In the genomic region with DNA sequence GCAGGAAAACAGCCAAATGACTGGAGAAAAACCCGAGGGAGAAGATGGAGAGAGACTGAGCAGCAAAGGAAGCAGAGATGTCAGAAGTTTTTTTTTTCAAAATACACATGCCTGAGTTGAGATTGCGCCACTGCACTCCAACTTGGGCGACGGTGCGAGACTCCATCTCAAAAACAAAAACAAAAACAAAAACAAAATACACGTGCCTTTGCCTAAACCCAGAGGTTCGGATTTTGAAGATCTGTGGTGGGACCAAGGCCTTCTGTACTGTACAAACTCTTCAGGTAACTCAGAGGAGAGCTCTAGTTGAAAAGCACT, we compare ENCODE assay signal across 25 cellular contexts. TPM values are rescaled to one million over a fixed set of nuclear protein-coding genes. Genes with fewer than 3 reads are reported as not detected.
DNase-seq lines count a peak whose midpoint lies in the region; ATAC-seq and TF ChIP-seq lines count a peak whose summit lies in the region.
"Had no signal": no experiment of that assay in that cellular context is flagged by ENCODE, and none has a peak within 500 bp of the region (broad histone marks: within the 10 kb centered on the region; RNA-seq: fewer than 3 reads in every experiment).

No MANE protein-coding gene starts in this region.

- DNase-seq in activated CD4-positive, alpha-beta T cell treated with anti-CD3 and anti-CD28 coated beads for 36 hours, result no peak
- no peak for DNase-seq in activated CD4-positive, alpha-beta T cell treated with anti-CD3 and anti-CD28 coated beads for 48 hours
- DNase-seq in CD4-positive, CD25-positive, alpha-beta regulatory T cell, result no peak
- no peak for DNase-seq in activated T-helper 2 cell treated with anti-CD3 and anti-CD28 coated beads, Interferon-gamma antibody, Interleukin-2, Interleukin-4, amounts not matched to agents 10 μg/mL and 5 μg/mL and 100 μg/mL, durations not matched to agents 14 hours and 24 hours and 36 hours (ENCODE audit: low spot score)
- no peak for DNase-seq in naive thymus-derived CD4-positive, alpha-beta T cell
- no peak for DNase-seq in activated effector memory CD4-positive, alpha-beta T cell treated with anti-CD3 and anti-CD28 coated beads, Interleukin-2, amount 50 U/mL, for 16 hours
- no peak for DNase-seq in smooth muscle cell (lab: John Stamatoyannopoulos, UW; ENCODE audit: unreplicated experiment)
- no peak for DNase-seq in DMS153 treated with DMSO at 0.1 percent for 48 hours (lab: John Stamatoyannopoulos, UW; ENCODE audit: unreplicated experiment)
- DNase-seq: activated CD4-positive, alpha-beta T cell treated with anti-CD3 and anti-CD28 coated beads, Interleukin-2, amount 10 ng/mL, durations not matched to agents 24 days and 14 days; activated CD8-positive, alpha-beta memory T cell treated with anti-CD3 and anti-CD28 coated beads, Interleukin-2, amount 10 ng/mL, durations not matched to agents 7 days and 5 days; CD4-positive, alpha-beta memory T cell; dermis blood vessel endothelial cell; GM23248; left ventricle myocardium superior; NCI-H1092; NCI-H1694 treated with DMSO at 0.1 percent for 48 hours; NCI-H510A treated with DMSO at 0.1 percent for 48 hours; upper lobe of left lung had no signal

- no peak overlapping the region for H3K27ac ChIP-seq in CD4-positive, CD25-positive, alpha-beta regulatory T cell (ENCODE audit: insufficient read depth, low read length, poor library complexity, severe bottlenecking)
- H3K27ac ChIP-seq in naive thymus-derived CD4-positive, alpha-beta T cell (ENCODE audit: low read depth, low read length), result no peak overlapping the region
- H3K27ac ChIP-seq in smooth muscle cell (ENCODE audit: low read depth), result no peak overlapping the region
- H3K27ac ChIP-seq: 22Rv1, GM23248, suprapubic skin, upper lobe of left lung had no signal

- no peak overlapping the region for H3K4me3 ChIP-seq in CD4-positive, CD25-positive, alpha-beta regulatory T cell (ENCODE audit: low read depth, low read length)
- no peak overlapping the region for H3K4me3 ChIP-seq in naive thymus-derived CD4-positive, alpha-beta T cell (ENCODE audit: low read length)
- H3K4me3 ChIP-seq in smooth muscle cell, result no peak overlapping the region
- H3K4me3 ChIP-seq: GM23248, suprapubic skin, upper lobe of left lung had no signal

- H3K4me2 ChIP-seq in smooth muscle cell, result no peak overlapping the region

- H3K79me2 ChIP-seq in smooth muscle cell (ENCODE audit: low read depth), result no peaks in the 10 kb centered on the region

- no peaks in the 10 kb centered on the region for H3K27me3 ChIP-seq in CD4-positive, CD25-positive, alpha-beta regulatory T cell (ENCODE audit: control insufficient read depth, insufficient read depth, low read length)
- H3K27me3 ChIP-seq in naive thymus-derived CD4-positive, alpha-beta T cell (ENCODE audit: control insufficient read depth in 2 of 2, insufficient read depth in 2 of 2, low read length in 2 of 2), result no peaks in the 10 kb centered on the region
- H3K27me3 ChIP-seq in smooth muscle cell (ENCODE audit: low read depth), result no peaks in the 10 kb centered on the region
- H3K27me3 ChIP-seq: suprapubic skin, upper lobe of left lung had no signal

- no peaks in the 10 kb centered on the region for H4K20me1 ChIP-seq in smooth muscle cell (ENCODE audit: low read depth)

- H3K27ac Mint-ChIP-seq in activated CD4-positive, alpha-beta T cell treated with anti-CD3 and anti-CD28 coated beads for 36 hours, result peak overlapping the region; percentile 21
- H3K27ac Mint-ChIP-seq in CD4-positive, CD25-positive, alpha-beta regulatory T cell, result peak overlapping the region in 2 of 3 donors; percentile 28 to 76
- peak overlapping the region; percentile 64 for H3K27ac Mint-ChIP-seq in activated T-helper 2 cell treated with anti-CD3 and anti-CD28 coated beads, Interferon-gamma antibody, Interleukin-2, Interleukin-4, amounts not matched to agents 10 μg/mL and 5 μg/mL and 100 μg/mL, durations not matched to agents 14 hours and 24 hours and 36 hours
- H3K27ac Mint-ChIP-seq in naive thymus-derived CD4-positive, alpha-beta T cell, result peak overlapping the region in 6 of 9 donors; percentile 36 to 90 (median 66)
- H3K27ac Mint-ChIP-seq: activated CD4-positive, alpha-beta T cell treated with anti-CD3 and anti-CD28 coated beads, Interleukin-2, amount 10 ng/mL, durations not matched to agents 24 days and 14 days; activated CD8-positive, alpha-beta memory T cell treated with anti-CD3 and anti-CD28 coated beads, Interleukin-2, amount 10 ng/mL, durations not matched to agents 7 days and 5 days; activated T-helper 1 cell treated with anti-CD3 and anti-CD28 coated beads, Interleukin-12 subunit alpha, Interleukin-12 subunit beta, Interleukin-2, Interleukin-4 antibody, amounts not matched to agents 30 ng/mL and 10 ng/mL and 1 ng/mL, durations not matched to agents 14 hours and 24 hours and 36 hours; mesothelial cell of epicardium; stimulated activated memory B cell treated with anti-CD40 and anti-IgM and Interleukin-4, amounts not matched to agents 10 μg/mL and 1 μg/mL and 100 μg/mL, for 72 hours had no signal

- H3F3A ChIP-seq in smooth muscle cell (ENCODE audit: low read depth), result no peaks in the 10 kb centered on the region

- TF ChIP-seq CTCF in smooth muscle cell (IDR thresholded peaks at IDR 0.05; ENCODE audit: borderline replicate concordance, insufficient read depth, poor library complexity, severe bottlenecking), result no peak

- H3K9me3 ChIP-seq in CD4-positive, CD25-positive, alpha-beta regulatory T cell (ENCODE audit: control insufficient read depth in 2 of 2, low read length in 2 of 2), result no peaks in the 10 kb centered on the region
- H3K9me3 ChIP-seq in naive thymus-derived CD4-positive, alpha-beta T cell (ENCODE audit: control insufficient read depth in 2 of 3, low read length in 3 of 3), result no peaks in the 10 kb centered on the region
- no peaks in the 10 kb centered on the region for H3K9me3 ChIP-seq in smooth muscle cell (replicated peaks; ENCODE audit: low read depth)
- H3K9me3 ChIP-seq: suprapubic skin, upper lobe of left lung had no signal

- no peaks in the 10 kb centered on the region for H3K27me3 Mint-ChIP-seq in activated CD4-positive, alpha-beta T cell treated with anti-CD3 and anti-CD28 coated beads for 36 hours
- H3K27me3 Mint-ChIP-seq in CD4-positive, CD25-positive, alpha-beta regulatory T cell, result no peaks in the 10 kb centered on the region
- no peaks in the 10 kb centered on the region for H3K27me3 Mint-ChIP-seq in activated T-helper 2 cell treated with anti-CD3 and anti-CD28 coated beads, Interferon-gamma antibody, Interleukin-2, Interleukin-4, amounts not matched to agents 10 μg/mL and 5 μg/mL and 100 μg/mL, durations not matched to agents 14 hours and 24 hours and 36 hours (ENCODE audit: low read depth)
- no peaks in the 10 kb centered on the region for H3K27me3 Mint-ChIP-seq in naive thymus-derived CD4-positive, alpha-beta T cell
- H3K27me3 Mint-ChIP-seq: activated CD4-positive, alpha-beta T cell treated with anti-CD3 and anti-CD28 coated beads, Interleukin-2, amount 10 ng/mL, durations not matched to agents 24 days and 14 days; activated CD8-positive, alpha-beta memory T cell treated with anti-CD3 and anti-CD28 coated beads, Interleukin-2, amount 10 ng/mL, durations not matched to agents 7 days and 5 days; CD4-positive, alpha-beta memory T cell; central memory CD8-positive, alpha-beta T cell; stimulated activated memory B cell treated with anti-CD40 and anti-IgM and Interleukin-4, amounts not matched to agents 10 μg/mL and 1 μg/mL and 100 μg/mL, for 72 hours had no signal

- H3K4me1 Mint-ChIP-seq in activated CD4-positive, alpha-beta T cell treated with anti-CD3 and anti-CD28 coated beads for 36 hours, result peaks cover 14% of the 10 kb centered on the region
- H3K4me1 Mint-ChIP-seq in CD4-positive, CD25-positive, alpha-beta regulatory T cell, result peaks cover 4 to 11% (median 6%) of the 10 kb centered on the region in 4 donors
- H3K4me1 Mint-ChIP-seq in activated T-helper 2 cell treated with anti-CD3 and anti-CD28 coated beads, Interferon-gamma antibody, Interleukin-2, Interleukin-4, amounts not matched to agents 10 μg/mL and 5 μg/mL and 100 μg/mL, durations not matched to agents 14 hours and 24 hours and 36 hours (ENCODE audit: low read depth), result no peaks in the 10 kb centered on the region
- H3K4me1 Mint-ChIP-seq in naive thymus-derived CD4-positive, alpha-beta T cell, result peaks cover 6 to 17% (median 10%) of the 10 kb centered on the region in 7 donors
- H3K4me1 Mint-ChIP-seq: activated CD8-positive, alpha-beta memory T cell treated with anti-CD3 and anti-CD28 coated beads, Interleukin-2, amount 10 ng/mL, durations not matched to agents 7 days and 5 days had no signal

- intact Hi-C loops in activated CD4-positive, alpha-beta T cell treated with anti-CD3 and anti-CD28 coated beads for 36 hours (cut with DNase I, micrococcal nuclease), result no loop called here
- intact Hi-C loops in activated T-helper 2 cell treated with anti-CD3 and anti-CD28 coated beads, Interferon-gamma antibody, Interleukin-2, Interleukin-4, amounts not matched to agents 10 μg/mL and 5 μg/mL and 100 μg/mL, durations not matched to agents 14 hours and 24 hours and 36 hours (cut with micrococcal nuclease), result loop anchor here (10.0 kb wide), 1 partner anchor 630 kb away; a partner anchor contains a TSS
- intact Hi-C loops in naive thymus-derived CD4-positive, alpha-beta T cell (cut with micrococcal nuclease), result no loop called here

- H3K9ac ChIP-seq in smooth muscle cell (ENCODE audit: low read depth), result no peak overlapping the region
- H3K9ac ChIP-seq: GM23248 had no signal

- 91% methylated on average over 7 of the region's 7 CpGs for WGBS in smooth muscle cell (ENCODE audit: low lambda C conversion rate)

- peaks cover 69% of the 10 kb centered on the region for H3K36me3 ChIP-seq in CD4-positive, CD25-positive, alpha-beta regulatory T cell (ENCODE audit: control insufficient read depth, insufficient read depth, low read length)
- H3K36me3 ChIP-seq in naive thymus-derived CD4-positive, alpha-beta T cell (ENCODE audit: control insufficient read depth in 2 of 3, insufficient read depth in 3 of 3, low read length in 3 of 3), result peaks cover 20 to 65% (median 35%) of the 10 kb centered on the region in 3 experiments
- no peaks in the 10 kb centered on the region for H3K36me3 ChIP-seq in smooth muscle cell (ENCODE audit: low read depth)

- H3K9me3 Mint-ChIP-seq in activated CD4-positive, alpha-beta T cell treated with anti-CD3 and anti-CD28 coated beads for 36 hours (ENCODE audit: low read depth), result no peaks in the 10 kb centered on the region
- peaks cover 0 to 5% (median 0%) of the 10 kb centered on the region in 7 donors for H3K9me3 Mint-ChIP-seq in CD4-positive, CD25-positive, alpha-beta regulatory T cell
- H3K9me3 Mint-ChIP-seq in activated T-helper 2 cell treated with anti-CD3 and anti-CD28 coated beads, Interferon-gamma antibody, Interleukin-2, Interleukin-4, amounts not matched to agents 10 μg/mL and 5 μg/mL and 100 μg/mL, durations not matched to agents 14 hours and 24 hours and 36 hours, result no peaks in the 10 kb centered on the region
- H3K9me3 Mint-ChIP-seq in naive thymus-derived CD4-positive, alpha-beta T cell, result peaks cover 0 to 3% (median 0%) of the 10 kb centered on the region in 11 donors
- H3K9me3 Mint-ChIP-seq: activated CD4-positive, alpha-beta T cell treated with anti-CD3 and anti-CD28 coated beads, Interleukin-2, amount 10 ng/mL, durations not matched to agents 24 days and 14 days; activated T-helper 1 cell treated with anti-CD3 and anti-CD28 coated beads, Interleukin-12 subunit alpha, Interleukin-12 subunit beta, Interleukin-2, Interleukin-4 antibody, amounts not matched to agents 30 ng/mL and 10 ng/mL and 1 ng/mL, durations not matched to agents 14 hours and 24 hours and 36 hours; CD4-positive, alpha-beta memory T cell; central memory CD8-positive, alpha-beta T cell; mesothelial cell of epicardium; stimulated activated memory B cell treated with anti-CD40 and anti-IgM and Interleukin-4, amounts not matched to agents 10 μg/mL and 1 μg/mL and 100 μg/mL, for 72 hours had no signal

- no peak overlapping the region for H2AFZ ChIP-seq in smooth muscle cell (ENCODE audit: low read depth)
- H2AFZ ChIP-seq: GM23248 had no signal

- H3K4me1 ChIP-seq in CD4-positive, CD25-positive, alpha-beta regulatory T cell (ENCODE audit: control insufficient read depth, insufficient read depth, low read length, poor library complexity, severe bottlenecking), result no peaks in the 10 kb centered on the region
- H3K4me1 ChIP-seq in naive thymus-derived CD4-positive, alpha-beta T cell (ENCODE audit: control insufficient read depth in 2 of 2, insufficient read depth in 2 of 2, low read length in 2 of 2), result no peaks in the 10 kb centered on the region
- H3K4me1 ChIP-seq in smooth muscle cell (ENCODE audit: low read depth), result no peaks in the 10 kb centered on the region

- peaks cover 28% of the 10 kb centered on the region for H3K36me3 Mint-ChIP-seq in activated CD4-positive, alpha-beta T cell treated with anti-CD3 and anti-CD28 coated beads for 36 hours (ENCODE audit: low read depth)
- peaks cover 25% of the 10 kb centered on the region for H3K36me3 Mint-ChIP-seq in CD4-positive, CD25-positive, alpha-beta regulatory T cell
- peaks cover 51% of the 10 kb centered on the region for H3K36me3 Mint-ChIP-seq in activated T-helper 2 cell treated with anti-CD3 and anti-CD28 coated beads, Interferon-gamma antibody, Interleukin-2, Interleukin-4, amounts not matched to agents 10 μg/mL and 5 μg/mL and 100 μg/mL, durations not matched to agents 14 hours and 24 hours and 36 hours (ENCODE audit: low read depth)
- peaks cover 6 to 41% (median 20%) of the 10 kb centered on the region in 5 donors for H3K36me3 Mint-ChIP-seq in naive thymus-derived CD4-positive, alpha-beta T cell

- no peak overlapping the region for H3K4me3 Mint-ChIP-seq in activated CD4-positive, alpha-beta T cell treated with anti-CD3 and anti-CD28 coated beads for 36 hours
- peak overlapping the region in 1 of 4 donors; percentile 3 for H3K4me3 Mint-ChIP-seq in CD4-positive, CD25-positive, alpha-beta regulatory T cell
- no peak overlapping the region for H3K4me3 Mint-ChIP-seq in activated T-helper 2 cell treated with anti-CD3 and anti-CD28 coated beads, Interferon-gamma antibody, Interleukin-2, Interleukin-4, amounts not matched to agents 10 μg/mL and 5 μg/mL and 100 μg/mL, durations not matched to agents 14 hours and 24 hours and 36 hours (ENCODE audit: low read depth)
- H3K4me3 Mint-ChIP-seq in naive thymus-derived CD4-positive, alpha-beta T cell, result no peak overlapping the region
- H3K4me3 Mint-ChIP-seq: activated CD4-positive, alpha-beta T cell treated with anti-CD3 and anti-CD28 coated beads, Interleukin-2, amount 10 ng/mL, durations not matched to agents 24 days and 14 days; activated CD8-positive, alpha-beta memory T cell treated with anti-CD3 and anti-CD28 coated beads, Interleukin-2, amount 10 ng/mL, durations not matched to agents 7 days and 5 days; activated T-helper 1 cell treated with anti-CD3 and anti-CD28 coated beads, Interleukin-12 subunit alpha, Interleukin-12 subunit beta, Interleukin-2, Interleukin-4 antibody, amounts not matched to agents 30 ng/mL and 10 ng/mL and 1 ng/mL, durations not matched to agents 14 hours and 24 hours and 36 hours; CD4-positive, alpha-beta memory T cell; mesothelial cell of epicardium; stimulated activated memory B cell treated with anti-CD40 and anti-IgM and Interleukin-4, amounts not matched to agents 10 μg/mL and 1 μg/mL and 100 μg/mL, for 72 hours had no signal

- ATAC-seq in activated CD4-positive, alpha-beta T cell treated with anti-CD3 and anti-CD28 coated beads for 36 hours, result no peak
- ATAC-seq in CD4-positive, CD25-positive, alpha-beta regulatory T cell (ENCODE audit: low read depth in 2 of 2), result no peak
- ATAC-seq in naive thymus-derived CD4-positive, alpha-beta T cell, result no peak
- ATAC-seq: activated CD8-positive, alpha-beta memory T cell treated with anti-CD3 and anti-CD28 coated beads, Interleukin-2, amount 10 ng/mL, durations not matched to agents 7 days and 5 days; esophagus mucosa; left ventricle myocardium superior; stimulated activated memory B cell treated with anti-CD40 and anti-IgM and Interleukin-4, amounts not matched to agents 10 μg/mL and 1 μg/mL and 100 μg/mL, for 72 hours had no signal

- CTCF ChIA-PET in activated CD4-positive, alpha-beta T cell treated with anti-CD3 and anti-CD28 coated beads for 36 hours (lab: Charles Lee), result no interaction called here
- CTCF ChIA-PET in naive thymus-derived CD4-positive, alpha-beta T cell (lab: Charles Lee), result no interaction called here

- POLR2A ChIA-PET in activated CD4-positive, alpha-beta T cell treated with anti-CD3 and anti-CD28 coated beads for 36 hours (lab: Charles Lee), result no interaction called here
- POLR2A ChIA-PET in naive thymus-derived CD4-positive, alpha-beta T cell (lab: Charles Lee), result interaction anchor here (1.4 kb wide), 1 partner anchor 19 kb away, joined by 3 read pairs; no protein-coding TSS in a partner anchor

RNA-seq across cellular contexts. Expression of a gene that starts 38.8 kb away (rescaled TPM):
- 10 to 100 TPM; 33.8 to 39.5 TPM for total RNA-seq in activated CD4-positive, alpha-beta T cell treated with anti-CD3 and anti-CD28 coated beads for 36 hours
- 40.7 TPM for total RNA-seq in CD4-positive, CD25-positive, alpha-beta regulatory T cell
- polyA plus RNA-seq in CD4-positive, CD25-positive, alpha-beta regulatory T cell, result 10 to 100 TPM; 20.6 to 26.0 (median 24.9) TPM
- total RNA-seq in activated T-helper 2 cell treated with anti-CD3 and anti-CD28 coated beads, Interferon-gamma antibody, Interleukin-2, Interleukin-4, amounts not matched to agents 10 μg/mL and 5 μg/mL and 100 μg/mL, durations not matched to agents 14 hours and 24 hours and 36 hours, result 47.3 and 51.4 TPM in 2 replicates
- total RNA-seq in naive thymus-derived CD4-positive, alpha-beta T cell, result 10 to 100 TPM; 29.1 to 40.7 (median 33.6) TPM
- polyA plus RNA-seq in naive thymus-derived CD4-positive, alpha-beta T cell, result 10 to 100 TPM; 15.0 to 21.5 TPM
- 83.0 and 83.7 TPM in 2 replicates for total RNA-seq in smooth muscle cell
- 27.4 and 30.6 TPM in 2 replicates for polyA plus RNA-seq in smooth muscle cell
